8 cellular contexts compared by ENCODE assay signal in genomic region chr3:43223670-43224364, GRCh38.
DNase-seq lines count a peak whose midpoint lies in the region; ATAC-seq and TF ChIP-seq lines count a peak whose summit lies in the region.

No MANE protein-coding gene starts in this region.

- peaks cover 6 to 22% of the 10 kb centered on the region in 2 donors for H3K4me1 Mint-ChIP-seq in natural killer cell treated with Interleukin-12 subunit alpha and Interleukin-12 subunit beta and Interleukin-15 and Interleukin-18, amount 100 ng/mL, for 72 hours (ENCODE audit: low read depth in 2 of 2)

- H3K4me3 Mint-ChIP-seq in natural killer cell treated with Interleukin-12 subunit alpha and Interleukin-12 subunit beta and Interleukin-15 and Interleukin-18, amount 100 ng/mL, for 72 hours = peak overlapping the region; percentile 42

- peak overlapping the region; percentile 17 to 51 for H3K27ac Mint-ChIP-seq in natural killer cell treated with Interleukin-12 subunit alpha and Interleukin-12 subunit beta and Interleukin-15 and Interleukin-18, amount 100 ng/mL, for 72 hours

- H3K36me3 Mint-ChIP-seq in natural killer cell treated with Interleukin-12 subunit alpha and Interleukin-12 subunit beta and Interleukin-15 and Interleukin-18, amount 100 ng/mL, for 72 hours = peaks cover 19% of the 10 kb centered on the region

- TF ChIP-seq CTCF in NB4 (IDR thresholded peaks at IDR 0.05; ENCODE audit: low read depth, low read length) (peak; percentile 12), choroid plexus epithelial cell (conservative IDR thresholded peaks at IDR 0.05; ENCODE audit: low read depth, low read length) (peak; percentile 67)

- TF ChIP-seq POLR2A in NB4 (IDR thresholded peaks at IDR 0.05; ENCODE audit: extremely low read depth, insufficient read length) = no peak

- H3K9me3 Mint-ChIP-seq in natural killer cell treated with Interleukin-12 subunit alpha and Interleukin-12 subunit beta and Interleukin-15 and Interleukin-18, amount 100 ng/mL, for 72 hours = peaks cover 14% of the 10 kb centered on the region

- DNase-seq in ELR (ENCODE audit: low read depth) = peak; percentile 46
- peak; percentile 15 for DNase-seq in NB4 (ENCODE audit: low read depth)
- peak; percentile 58 for DNase-seq in choroid plexus epithelial cell (ENCODE audit: low read depth)
- DNase-seq in natural killer cell treated with Interleukin-12 subunit alpha and Interleukin-12 subunit beta and Interleukin-15 and Interleukin-18, amount 100 ng/mL, for 72 hours (ENCODE audit: low spot score) = no peak
- DNase-seq in SK-N-DZ (ENCODE audit: low spot score) = no peak
- DNase-seq in stimulated activated CD4-positive, alpha-beta T cell treated with anti-CD3 and anti-CD28 coated beads, Interleukin-15, amount 100 ng/mL, for 24 hours = no peak
- DNase-seq in DMS79 (lab: John Stamatoyannopoulos, UW) = no peak

- H3K27me3 Mint-ChIP-seq in natural killer cell treated with Interleukin-12 subunit alpha and Interleukin-12 subunit beta and Interleukin-15 and Interleukin-18, amount 100 ng/mL, for 72 hours = peaks cover 0 to 3% of the 10 kb centered on the region in 2 donors

- H3K4me3 ChIP-seq in NB4 (ENCODE audit: low read depth, low read length) (no peak overlapping the region), choroid plexus epithelial cell (ENCODE audit: low read depth, low read length) (no peak overlapping the region)

- ATAC-seq in natural killer cell treated with Interleukin-12 subunit alpha and Interleukin-12 subunit beta and Interleukin-15 and Interleukin-18, amount 100 ng/mL, for 72 hours = no peak
- no peak for ATAC-seq in GM21381 (IDR thresholded peaks at IDR 0.05; ENCODE audit: unreplicated experiment)

Comparison
In these comparisons a context has a peak if more than half of its experiments do, and no peak if none do; other contexts are left out.
1. DNase-seq: peak in ELR (single experiment), NB4 (single experiment) and choroid plexus epithelial cell (single experiment); none in natural killer cell treated with Interleukin-12 subunit alpha and Interleukin-12 subunit beta and Interleukin-15 and Interleukin-18, amount 100 ng/mL, for 72 hours (single experiment), SK-N-DZ (single experiment), stimulated activated CD4-positive, alpha-beta T cell treated with anti-CD3 and anti-CD28 coated beads, Interleukin-15, amount 100 ng/mL, for 24 hours (single experiment) and DMS79 (single experiment).